8 cellular contexts compared by ENCODE assay signal in the genomic region with DNA sequence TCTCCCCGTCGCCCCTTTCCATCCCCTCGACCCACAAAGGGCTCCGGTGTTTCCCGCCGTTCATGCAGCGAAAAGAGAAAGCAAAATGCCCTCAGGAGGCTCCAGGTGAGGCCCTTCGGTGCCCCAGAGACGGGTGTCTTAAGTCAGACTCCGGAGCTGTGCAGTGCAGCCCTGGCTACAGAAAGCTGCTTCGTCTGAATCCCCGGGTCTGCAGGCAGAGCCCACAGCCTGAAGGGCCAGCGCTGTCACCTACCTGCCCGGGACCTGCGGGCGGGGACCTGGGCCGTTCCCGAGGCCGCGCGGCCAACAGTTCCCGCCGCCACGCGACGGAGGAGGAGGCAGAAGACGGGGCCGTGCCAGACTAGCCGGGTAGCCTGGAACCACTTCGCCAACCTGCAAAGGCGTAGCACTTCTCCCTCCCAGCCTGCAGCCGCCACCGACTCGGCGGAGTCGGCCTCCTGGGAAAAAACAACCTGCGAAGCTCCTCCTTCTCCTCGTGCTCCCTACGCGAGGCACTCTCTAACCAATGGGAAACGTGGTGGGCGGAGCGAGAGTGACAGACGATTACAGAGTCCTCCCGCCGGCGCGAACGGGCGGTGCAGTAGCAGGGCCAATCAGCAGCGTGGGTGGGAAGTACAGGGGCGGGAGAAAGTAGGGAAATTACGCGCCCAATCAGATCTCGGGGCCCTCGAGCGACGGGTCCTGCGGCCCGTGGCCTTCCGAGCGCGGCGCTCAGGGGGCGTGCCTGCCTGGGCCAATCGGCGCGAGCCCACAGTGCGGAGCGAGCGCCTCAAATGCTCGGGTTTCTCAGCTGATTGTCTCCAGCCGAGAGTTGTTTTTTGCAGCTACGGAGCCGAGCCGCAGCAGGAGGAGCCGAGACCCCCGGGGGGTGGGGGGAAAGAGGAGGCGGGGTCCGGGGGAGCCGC. TPM values are rescaled to one million over a fixed set of nuclear protein-coding genes. Genes with fewer than 3 reads are reported as not detected.
DNase-seq lines count a peak whose midpoint lies in the region; ATAC-seq and TF ChIP-seq lines count a peak whose summit lies in the region.

A gene with protein sequence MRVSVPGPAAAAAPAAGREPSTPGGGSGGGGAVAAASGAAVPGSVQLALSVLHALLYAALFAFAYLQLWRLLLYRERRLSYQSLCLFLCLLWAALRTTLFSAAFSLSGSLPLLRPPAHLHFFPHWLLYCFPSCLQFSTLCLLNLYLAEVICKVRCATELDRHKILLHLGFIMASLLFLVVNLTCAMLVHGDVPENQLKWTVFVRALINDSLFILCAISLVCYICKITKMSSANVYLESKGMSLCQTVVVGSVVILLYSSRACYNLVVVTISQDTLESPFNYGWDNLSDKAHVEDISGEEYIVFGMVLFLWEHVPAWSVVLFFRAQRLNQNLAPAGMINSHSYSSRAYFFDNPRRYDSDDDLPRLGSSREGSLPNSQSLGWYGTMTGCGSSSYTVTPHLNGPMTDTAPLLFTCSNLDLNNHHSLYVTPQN (plus strand): TSS at position 774 of the 926 bp plus-strand sequence. CDS start 312 bp downstream, outside the sequence.
A gene with protein sequence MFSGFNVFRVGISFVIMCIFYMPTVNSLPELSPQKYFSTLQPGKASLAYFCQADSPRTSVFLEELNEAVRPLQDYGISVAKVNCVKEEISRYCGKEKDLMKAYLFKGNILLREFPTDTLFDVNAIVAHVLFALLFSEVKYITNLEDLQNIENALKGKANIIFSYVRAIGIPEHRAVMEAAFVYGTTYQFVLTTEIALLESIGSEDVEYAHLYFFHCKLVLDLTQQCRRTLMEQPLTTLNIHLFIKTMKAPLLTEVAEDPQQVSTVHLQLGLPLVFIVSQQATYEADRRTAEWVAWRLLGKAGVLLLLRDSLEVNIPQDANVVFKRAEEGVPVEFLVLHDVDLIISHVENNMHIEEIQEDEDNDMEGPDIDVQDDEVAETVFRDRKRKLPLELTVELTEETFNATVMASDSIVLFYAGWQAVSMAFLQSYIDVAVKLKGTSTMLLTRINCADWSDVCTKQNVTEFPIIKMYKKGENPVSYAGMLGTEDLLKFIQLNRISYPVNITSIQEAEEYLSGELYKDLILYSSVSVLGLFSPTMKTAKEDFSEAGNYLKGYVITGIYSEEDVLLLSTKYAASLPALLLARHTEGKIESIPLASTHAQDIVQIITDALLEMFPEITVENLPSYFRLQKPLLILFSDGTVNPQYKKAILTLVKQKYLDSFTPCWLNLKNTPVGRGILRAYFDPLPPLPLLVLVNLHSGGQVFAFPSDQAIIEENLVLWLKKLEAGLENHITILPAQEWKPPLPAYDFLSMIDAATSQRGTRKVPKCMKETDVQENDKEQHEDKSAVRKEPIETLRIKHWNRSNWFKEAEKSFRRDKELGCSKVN (minus strand): TSS at position 443 of the 926 bp plus-strand sequence. CDS start 8,948 bp downstream, outside the sequence.

- no peaks in the 10 kb centered on the region for H3K27me3 ChIP-seq in lung (ENCODE audit: control insufficient read depth, insufficient read depth)

- peak within 1 kb of the TSS; percentile 90 for H3K4me3 ChIP-seq in lung

- ATAC-seq in lung (ENCODE audit: insufficient read depth, low FRiP score), result peak; percentile 98

- H3K4me1 ChIP-seq in lung (ENCODE audit: control insufficient read depth in 2 of 2, insufficient read depth in 2 of 2, low read length in 2 of 2), result peaks cover 0 to 1% of the 10 kb centered on the region in 2 donors

- 0 to 1% methylated on average over 73 to 81 of the region's 81 CpGs for WGBS in lung, 2 donors

- TF ChIP-seq CTCF in GM20000 (IDR thresholded peaks at IDR 0.05; ENCODE audit: extremely low read depth, missing control alignments), result no peak
- TF ChIP-seq CTCF in lung (IDR thresholded peaks at IDR 0.05; ENCODE audit: control extremely low read depth, extremely low read depth), result no peak

- peak within 1 kb of the TSS; percentile 75 to 92 for H3K27ac ChIP-seq in lung (ENCODE audit: low read depth in 1 of 2, low read length in 1 of 2)

- H3K36me3 ChIP-seq in lung (ENCODE audit: control insufficient read depth in 2 of 2, insufficient read depth in 2 of 2, low read length in 2 of 2), result no peaks in the 10 kb centered on the region

- peak; percentile 100 for DNase-seq in COLO668 (lab: John Stamatoyannopoulos, UW; ENCODE audit: unreplicated experiment)
- peak; percentile 98 for DNase-seq in GM20000 (ENCODE audit: low spot score)
- DNase-seq in HS-5 (ENCODE audit: low read depth), result peak; percentile 95
- DNase-seq in NK-92 (lab: John Stamatoyannopoulos, UW; ENCODE audit: unreplicated experiment), result peak; percentile 99
- DNase-seq in activated CD8-positive, alpha-beta memory T cell treated with anti-CD3 and anti-CD28 coated beads for 24 hours, result peak; percentile 98
- peak; percentile 100 for DNase-seq in effector CD8-positive, alpha-beta T cell (lab: John Stamatoyannopoulos, UW)
- DNase-seq in lung (ENCODE audit: low spot score), result peak; percentile 100
- peak; percentile 99 to 100 (median 100) for DNase-seq in stimulated activated CD4-positive, alpha-beta T cell treated with anti-CD3 and anti-CD28 coated beads, TNF-alpha, amount 100 ng/mL, for 24 hours (ENCODE audit: low read depth in 3 of 3)

- no peaks in the 10 kb centered on the region for H3K9me3 ChIP-seq in lung (ENCODE audit: control insufficient read depth in 2 of 2, insufficient read depth in 1 of 2, low read length in 1 of 2)

RNA-seq across cellular contexts. Expression of the first gene that starts in this region (rescaled TPM):
- total RNA-seq in lung, result 1 to 10 TPM in 1 of 2 donors, under 1 TPM in 1; 0.71 to 7.0 TPM
- polyA plus RNA-seq in lung, result under 1 TPM; 0.26 to 0.59 TPM

RNA-seq across cellular contexts. Expression of the second gene that starts in this region (rescaled TPM):
- 10 to 100 TPM in 1 of 2 donors, 1 to 10 TPM in 1; 5.2 to 22.1 TPM for total RNA-seq in lung
- 1 to 10 TPM; 1.5 to 1.6 TPM for polyA plus RNA-seq in lung

Comparison
In these comparisons a context has a peak if more than half of its experiments do, and no peak if none do; other contexts are left out.
1. Peak in every context shown above with its lines: DNase-seq, ATAC-seq, H3K4me3 ChIP-seq and H3K27ac ChIP-seq.